In the genomic region with DNA sequence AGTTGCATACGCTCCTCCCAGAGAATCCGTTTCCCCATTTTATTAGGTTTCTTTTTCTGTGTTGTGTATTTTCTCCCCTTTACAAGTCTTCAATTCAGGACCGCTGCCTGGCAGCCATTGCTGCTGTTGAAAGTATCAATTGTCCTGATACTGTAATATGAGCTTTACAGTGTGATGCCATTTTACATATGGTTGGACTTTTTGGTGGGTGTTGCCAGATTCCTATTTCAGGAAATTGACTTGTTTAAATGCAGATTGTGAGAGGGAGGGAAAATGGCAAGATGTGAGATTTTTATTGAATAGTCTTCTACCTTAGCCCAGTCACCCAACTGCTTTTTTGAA, we compare ENCODE assay signal across 8 cellular contexts. TPM values are rescaled to one million over a fixed set of nuclear protein-coding genes. Genes with fewer than 3 reads are reported as not detected.
DNase-seq lines count a peak whose midpoint lies in the region; ATAC-seq and TF ChIP-seq lines count a peak whose summit lies in the region.

No MANE protein-coding gene starts in this region.

- H3K36me3 ChIP-seq in kidney epithelial cell (ENCODE audit: control insufficient read depth, insufficient read depth, low read length): no peaks in the 10 kb centered on the region
- H3K36me3 ChIP-seq in thoracic aorta: no peaks in the 10 kb centered on the region

- H3K27me3 ChIP-seq in kidney epithelial cell (ENCODE audit: control insufficient read depth, insufficient read depth, low read length) (no peaks in the 10 kb centered on the region), thoracic aorta (replicated peaks; ENCODE audit: insufficient read depth) (no peaks in the 10 kb centered on the region)

- peaks cover 40 to 62% of the 10 kb centered on the region in 2 donors for H3K4me1 ChIP-seq in thoracic aorta (ENCODE audit: control insufficient read depth in 1 of 2, low read depth in 2 of 2)

- no peak for ATAC-seq in thoracic aorta (ENCODE audit: insufficient number of reproducible peaks, low FRiP score, low read depth)

- TF ChIP-seq CTCF in LNCaP clone FGC (IDR thresholded peaks at IDR 0.05; ENCODE audit: control insufficient read depth, extremely low read depth, insufficient read depth) (no peak), kidney epithelial cell (IDR thresholded peaks at IDR 0.05; ENCODE audit: insufficient read depth, low read length, poor library complexity, severe bottlenecking) (no peak), thoracic aorta (IDR thresholded peaks at IDR 0.05) (no peak)

- DNase-seq in DMS153 (lab: John Stamatoyannopoulos, UW): peak; percentile 11
- DNase-seq in LNCaP clone FGC (ENCODE audit: low read depth): no peak
- DNase-seq in kidney epithelial cell (ENCODE audit: low read depth): no peak
- DNase-seq in thoracic aorta (ENCODE audit: low spot score): no peak
- no peak for DNase-seq in GM19240 (ENCODE audit: insufficient read length, low spot score)
- DNase-seq in activated effector memory CD4-positive, alpha-beta T cell treated with anti-CD3 and anti-CD28 coated beads, Interleukin-2, amount 50 U/mL, for 16 hours: no peak
- no peak for DNase-seq in NCI-H1092 (lab: John Stamatoyannopoulos, UW)

- no peaks in the 10 kb centered on the region for H3K9me3 ChIP-seq in thoracic aorta

- H3K4me3 ChIP-seq in LNCaP clone FGC (ENCODE audit: low read depth, low read length) (peak overlapping the region; percentile 84), kidney epithelial cell (ENCODE audit: low read depth, low read length) (peak overlapping the region; percentile 98), thoracic aorta (peak overlapping the region; percentile 89)

- peak overlapping the region; percentile 75 for H3K27ac ChIP-seq in angular gyrus (ENCODE audit: low read depth, low read length)
- H3K27ac ChIP-seq in thoracic aorta: peak overlapping the region; percentile 93 to 98

RNA-seq across cellular contexts. Expression of a gene that starts 1.2 kb away (rescaled TPM):
- total RNA-seq in kidney epithelial cell (29.9 and 40.8 TPM in 2 replicates), thoracic aorta (100 to 1,000 TPM in 1 of 2 donors, 10 to 100 TPM in 1; 58.3 to 113 TPM)

RNA-seq across cellular contexts. Expression of a gene that starts 43.7 kb away (rescaled TPM):
- total RNA-seq in kidney epithelial cell: 30.8 and 32.0 TPM in 2 replicates
- total RNA-seq in thoracic aorta: 10 to 100 TPM; 35.2 to 42.1 TPM
